Comparison of ENCODE assay signal across 21 cellular contexts in the genomic region with DNA sequence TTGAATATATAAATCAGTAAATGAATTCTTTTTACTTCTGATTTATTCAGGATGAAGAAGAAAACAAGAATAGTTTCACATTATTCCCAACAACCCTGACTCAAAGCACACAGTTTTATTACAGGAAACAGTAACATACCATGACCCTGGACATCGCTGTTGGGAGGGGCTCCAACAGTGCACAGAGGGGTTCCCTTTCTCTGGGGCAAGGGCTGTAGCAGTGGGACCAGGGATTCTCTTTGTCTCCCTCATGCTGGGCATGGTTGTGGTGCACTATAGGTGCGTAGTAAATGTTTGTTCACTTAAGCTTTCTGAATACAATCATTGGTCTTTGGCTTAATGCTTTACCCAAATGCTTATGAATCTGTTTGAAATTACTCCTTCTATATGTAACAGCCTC.
"Had no signal": no experiment of that assay in that cellular context is flagged by ENCODE, and none has a peak within 500 bp of the region (broad histone marks: within the 10 kb centered on the region; RNA-seq: fewer than 3 reads in every experiment).

No MANE protein-coding gene starts in this region.

- H3K4me3 Mint-ChIP-seq: activated CD8-positive, alpha-beta T cell treated with anti-CD3 and anti-CD28 coated beads for 36 hours; activated naive CD4-positive, alpha-beta T cell treated with anti-CD3 and anti-CD28 coated beads, Interleukin-2, amount 50 U/mL, for 24 hours; activated T-cell treated with anti-CD3 and anti-CD28 coated beads, Interleukin-2, amount 50 U/mL, for 72 hours had no signal

- H3K9me3 ChIP-seq: gastrocnemius medialis, heart left ventricle, left lung, right atrium auricular region, tibial nerve, uterus had no signal

- DNase-seq: activated CD4-positive, alpha-beta T cell treated with anti-CD3 and anti-CD28 coated beads for 48 hours; activated CD4-positive, CD25-positive, alpha-beta regulatory T cell; activated CD8-positive, alpha-beta memory T cell treated with anti-CD3 and anti-CD28 coated beads, Interleukin-2, amount 50 U/mL, for 4 hours; activated CD8-positive, alpha-beta T cell treated with anti-CD3 and anti-CD28 coated beads for 36 hours; activated gamma-delta T cell; activated T-cell treated with anti-CD3 and anti-CD28 coated beads, Interleukin-2, amount 50 U/mL, for 72 hours; amniotic stem cell; effector CD4-positive, alpha-beta T cell; gastrocnemius medialis; heart left ventricle; left lung; mammary epithelial cell; midbrain; stimulated activated CD4-positive, alpha-beta T cell treated with anti-CD3 and anti-CD28 coated beads, Interleukin-2, amount 100 ng/mL, for 24 hours; stimulated activated naive CD8-positive, alpha-beta T cell treated with anti-CD3 and anti-CD28 coated beads, Interleukin-15, Interleukin-2, amounts not matched to agents 100 U/mL and 50 U/mL, for 24 hours; T-helper 9 cell; uterus had no signal

- H3K9me3 Mint-ChIP-seq: activated CD8-positive, alpha-beta T cell treated with anti-CD3 and anti-CD28 coated beads for 36 hours; activated naive CD4-positive, alpha-beta T cell treated with anti-CD3 and anti-CD28 coated beads, Interleukin-2, amount 50 U/mL, for 24 hours; activated T-cell treated with anti-CD3 and anti-CD28 coated beads, Interleukin-2, amount 50 U/mL, for 72 hours had no signal

- H3K27ac ChIP-seq: gastrocnemius medialis, heart left ventricle, left lung, right atrium auricular region had no signal

- H3K27ac Mint-ChIP-seq: activated CD8-positive, alpha-beta T cell treated with anti-CD3 and anti-CD28 coated beads for 36 hours; activated T-cell treated with anti-CD3 and anti-CD28 coated beads, Interleukin-2, amount 50 U/mL, for 72 hours; progenitor cell of endocrine pancreas had no signal

- H3K27me3 ChIP-seq: gastrocnemius medialis, heart left ventricle, left lung, right atrium auricular region, tibial nerve, uterus had no signal

- H3K27me3 Mint-ChIP-seq: activated CD8-positive, alpha-beta T cell treated with anti-CD3 and anti-CD28 coated beads for 36 hours; activated naive CD4-positive, alpha-beta T cell treated with anti-CD3 and anti-CD28 coated beads, Interleukin-2, amount 50 U/mL, for 24 hours; progenitor cell of endocrine pancreas had no signal

- H3K4me1 ChIP-seq: uterus had no signal

- ATAC-seq: activated CD8-positive, alpha-beta T cell treated with anti-CD3 and anti-CD28 coated beads for 36 hours; gastrocnemius medialis; stimulated activated naive CD8-positive, alpha-beta T cell treated with anti-CD3 and anti-CD28 coated beads, Interleukin-15, Interleukin-2, amounts not matched to agents 100 U/mL and 50 U/mL, for 24 hours had no signal

- H3K4me3 ChIP-seq: gastrocnemius medialis, heart left ventricle, left lung, right atrium auricular region, tibial nerve, uterus had no signal

- H3K36me3 ChIP-seq: gastrocnemius medialis, left lung, right atrium auricular region, uterus had no signal
